ENCODE assay signal across 26 cellular contexts in the genomic region with DNA sequence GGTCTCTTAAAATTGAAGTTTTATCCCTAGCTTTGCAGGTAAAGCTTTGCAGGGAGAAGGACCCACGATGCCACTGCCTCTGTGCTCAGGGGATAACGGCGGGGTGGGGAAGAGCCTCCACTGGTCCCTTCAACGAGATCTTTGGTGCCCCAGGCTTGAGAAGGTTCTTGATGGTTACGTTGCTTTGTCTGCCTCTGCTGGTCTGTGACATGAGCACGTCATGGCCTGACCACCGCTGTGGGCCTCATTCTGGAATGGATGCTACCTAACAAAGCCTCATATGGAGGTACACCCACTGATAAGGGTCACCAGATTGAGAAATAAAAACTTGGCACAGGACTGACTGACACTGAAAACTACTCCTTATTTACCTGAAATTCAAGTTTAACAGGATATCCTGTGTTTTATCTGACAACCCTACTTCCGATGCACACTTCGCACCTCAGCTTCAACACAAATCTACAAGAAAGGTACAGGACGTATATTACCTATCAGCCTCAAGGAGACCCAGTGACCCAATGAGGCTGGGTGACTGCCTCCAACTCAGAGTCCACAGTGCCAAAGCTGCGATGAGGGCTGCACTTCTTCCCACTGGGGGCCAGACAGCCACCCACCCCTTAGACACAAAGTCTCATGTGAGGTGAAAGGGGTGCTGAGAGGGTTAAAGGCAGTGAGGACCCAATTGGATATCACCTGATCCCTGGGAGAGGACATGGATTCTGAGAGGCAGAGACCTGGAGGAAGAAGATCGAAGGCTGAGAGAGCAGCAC.
DNase-seq lines count a peak whose midpoint lies in the region; ATAC-seq and TF ChIP-seq lines count a peak whose summit lies in the region.
"Had no signal": no experiment of that assay in that cellular context is flagged by ENCODE, and none has a peak within 500 bp of the region (broad histone marks: within the 10 kb centered on the region; RNA-seq: fewer than 3 reads in every experiment).

No MANE protein-coding gene starts in this region.

- intact Hi-C loops in CD4-positive, alpha-beta memory T cell (cut with micrococcal nuclease), result no loop called here

- no peak overlapping the region; a peak in 1 of 4 replicates for H3K27ac ChIP-seq in SK-N-SH (ENCODE audit: low read depth in 2 of 2, low read length in 1 of 2)
- no peak overlapping the region for H3K27ac ChIP-seq in CD4-positive, alpha-beta memory T cell (ENCODE audit: low read depth, low read length)
- H3K27ac ChIP-seq: 22Rv1, foreskin keratinocyte, hepatocyte, left ventricle myocardium inferior, RWPE1 had no signal

- no peak overlapping the region for H2AFZ ChIP-seq in SK-N-SH (ENCODE audit: low read depth)
- H2AFZ ChIP-seq: hepatocyte had no signal

- no peaks in the 10 kb centered on the region for H3K27me3 ChIP-seq in SK-N-SH (ENCODE audit: insufficient read depth)
- H3K27me3 ChIP-seq in CD4-positive, alpha-beta memory T cell (ENCODE audit: insufficient read depth, low read length), result no peaks in the 10 kb centered on the region
- H3K27me3 ChIP-seq: foreskin keratinocyte, hepatocyte, tibial nerve had no signal

- no peaks in the 10 kb centered on the region for H3K9me3 ChIP-seq in SK-N-SH
- no peaks in the 10 kb centered on the region for H3K9me3 ChIP-seq in CD4-positive, alpha-beta memory T cell (ENCODE audit: control insufficient read depth in 1 of 2, low read length in 2 of 2)
- H3K9me3 ChIP-seq: left ventricle myocardium inferior, tibial nerve had no signal

- no peak overlapping the region for H3K4me2 ChIP-seq in SK-N-SH
- H3K4me2 ChIP-seq: hepatocyte had no signal

- WGBS in SK-N-SH (ENCODE audit: low lambda C conversion rate), result 96% methylated on average over 12 of the region's 12 CpGs

- CTCF ChIA-PET in SK-N-SH (lab: Yijun Ruan, JAX), result interaction anchor here (0.9 to 2.1 kb wide), 6 partner anchors 8 to 312 kb away, joined by 3 to 15 read pairs (median 4); partner anchors contain the start of gene TRAPPC12
- CTCF ChIA-PET in CD4-positive, alpha-beta memory T cell (lab: Charles Lee; ENCODE audit: partially characterized antibody), result interaction anchor here (1.6 kb wide), 1 partner anchor 10 kb away, joined by 4 read pairs; no protein-coding TSS in a partner anchor

- no peaks in the 10 kb centered on the region for H3K27me3 Mint-ChIP-seq in CD4-positive, alpha-beta memory T cell
- H3K27me3 Mint-ChIP-seq in activated naive CD8-positive, alpha-beta T cell treated with anti-CD3 and anti-CD28 coated beads, Interleukin-2, amount 10 ng/mL, durations not matched to agents 7 days and 5 days, result no peaks in the 10 kb centered on the region
- H3K27me3 Mint-ChIP-seq in naive thymus-derived CD8-positive, alpha-beta T cell, result no peaks in the 10 kb centered on the region
- H3K27me3 Mint-ChIP-seq: stimulated activated naive CD8-positive, alpha-beta T cell treated with anti-CD3 and anti-CD28 coated beads, Interleukin-15, Interleukin-2, amounts not matched to agents 100 ng/mL and 50 ng/mL, for 24 hours had no signal

- H3K9ac ChIP-seq in SK-N-SH, result no peak overlapping the region

- peak; percentile 35 for DNase-seq in SK-N-SH
- peak in 2 of 5 donors; percentile 4 to 13 for DNase-seq in CD4-positive, alpha-beta memory T cell
- no peak for DNase-seq in activated naive CD8-positive, alpha-beta T cell treated with anti-CD3 and anti-CD28 coated beads, Interleukin-2, amount 10 ng/mL, durations not matched to agents 7 days and 5 days
- no peak for DNase-seq in naive thymus-derived CD8-positive, alpha-beta T cell
- DNase-seq in AG20443 (ENCODE audit: low spot score), result no peak
- no peak for DNase-seq in pons (ENCODE audit: low spot score)
- DNase-seq: activated CD4-positive, alpha-beta T cell treated with anti-CD3 and anti-CD28 coated beads for 1 hour; activated effector memory CD4-positive, alpha-beta T cell treated with anti-CD3 and anti-CD28 coated beads, Interleukin-2, amount 50 U/mL, for 16 hours; AML-193; Calu3; central memory CD4-positive, alpha-beta T cell; foreskin keratinocyte; KG1; left ventricle myocardium inferior; midbrain; NCI-H1694; NCI-H69; stimulated activated CD4-positive, alpha-beta T cell treated with anti-CD3 and anti-CD28 coated beads, Interleukin-4, amount 100 ng/mL, for 4 hours had no signal

- no peak for TF ChIP-seq EP300 in SK-N-SH (IDR thresholded peaks at IDR 0.05; ENCODE audit: borderline replicate concordance in 1 of 2, low read depth in 1 of 2, low read length in 1 of 2)

- peaks cover 26% of the 10 kb centered on the region for H3K79me2 ChIP-seq in SK-N-SH (ENCODE audit: insufficient read depth)

- POLR2A ChIA-PET in SK-N-SH (lab: Yijun Ruan, JAX), result interaction anchor here (1.0 to 2.0 kb wide), 4 partner anchors 65 to 212 kb away, joined by 3 to 13 read pairs (median 4); partner anchors contain the start of gene EIPR1
- POLR2A ChIA-PET in CD4-positive, alpha-beta memory T cell (lab: Charles Lee; ENCODE audit: partially characterized antibody), result no interaction called here
- POLR2A ChIA-PET in activated naive CD8-positive, alpha-beta T cell treated with anti-CD3 and anti-CD28 coated beads, Interleukin-2, amount 10 ng/mL, durations not matched to agents 7 days and 5 days (lab: Charles Lee), result no interaction called here
- POLR2A ChIA-PET in naive thymus-derived CD8-positive, alpha-beta T cell (lab: Charles Lee), result no interaction called here

- no peaks in the 10 kb centered on the region for H3F3A ChIP-seq in SK-N-SH (replicated peaks; ENCODE audit: insufficient read depth)

- peaks cover 13% of the 10 kb centered on the region; the same call in 1 of the 2 replicates for H4K20me1 ChIP-seq in SK-N-SH (ENCODE audit: insufficient read depth)

- H3K4me3 Mint-ChIP-seq in CD4-positive, alpha-beta memory T cell, result peak overlapping the region in 6 of 8 donors; percentile 3 to 71 (median 36)
- no peak overlapping the region for H3K4me3 Mint-ChIP-seq in activated naive CD8-positive, alpha-beta T cell treated with anti-CD3 and anti-CD28 coated beads, Interleukin-2, amount 10 ng/mL, durations not matched to agents 7 days and 5 days
- H3K4me3 Mint-ChIP-seq in naive thymus-derived CD8-positive, alpha-beta T cell, result peak overlapping the region in 1 of 10 donors; percentile 15
- H3K4me3 Mint-ChIP-seq: stimulated activated naive CD8-positive, alpha-beta T cell treated with anti-CD3 and anti-CD28 coated beads, Interleukin-15, Interleukin-2, amounts not matched to agents 100 ng/mL and 50 ng/mL, for 24 hours had no signal

- H3K36me3 ChIP-seq in SK-N-SH (replicated peaks in 1 of 2; ENCODE audit: control insufficient read depth in 1 of 2, insufficient read depth in 2 of 2, low read length in 1 of 2), result peaks cover 0 to 6% of the 10 kb centered on the region in 2 experiments
- H3K36me3 ChIP-seq in CD4-positive, alpha-beta memory T cell (ENCODE audit: insufficient read depth, low read length), result no peaks in the 10 kb centered on the region
- H3K36me3 ChIP-seq: left ventricle myocardium inferior had no signal

- no peak overlapping the region for H3K4me3 ChIP-seq in SK-N-SH (ENCODE audit: low read depth in 2 of 2, low read length in 1 of 2)
- no peak overlapping the region for H3K4me3 ChIP-seq in CD4-positive, alpha-beta memory T cell (ENCODE audit: low read length in 2 of 2)
- H3K4me3 ChIP-seq: hepatocyte, left ventricle myocardium inferior had no signal

- peaks cover 0 to 20% of the 10 kb centered on the region in 2 donors for H3K36me3 Mint-ChIP-seq in CD4-positive, alpha-beta memory T cell
- peaks cover 2% of the 10 kb centered on the region for H3K36me3 Mint-ChIP-seq in activated naive CD8-positive, alpha-beta T cell treated with anti-CD3 and anti-CD28 coated beads, Interleukin-2, amount 10 ng/mL, durations not matched to agents 7 days and 5 days
- peaks cover 0 to 8% (median 2%) of the 10 kb centered on the region in 3 donors for H3K36me3 Mint-ChIP-seq in naive thymus-derived CD8-positive, alpha-beta T cell

- no peak for TF ChIP-seq CTCF in SK-N-SH (IDR thresholded peaks at IDR 0.05)

- peaks cover 0 to 1% (median 0%) of the 10 kb centered on the region in 8 donors for H3K9me3 Mint-ChIP-seq in CD4-positive, alpha-beta memory T cell
- H3K9me3 Mint-ChIP-seq in activated naive CD8-positive, alpha-beta T cell treated with anti-CD3 and anti-CD28 coated beads, Interleukin-2, amount 10 ng/mL, durations not matched to agents 7 days and 5 days, result no peaks in the 10 kb centered on the region
- no peaks in the 10 kb centered on the region for H3K9me3 Mint-ChIP-seq in naive thymus-derived CD8-positive, alpha-beta T cell
- H3K9me3 Mint-ChIP-seq: stimulated activated naive CD8-positive, alpha-beta T cell treated with anti-CD3 and anti-CD28 coated beads, Interleukin-15, Interleukin-2, amounts not matched to agents 100 ng/mL and 50 ng/mL, for 24 hours had no signal

- no peaks in the 10 kb centered on the region for H3K9me2 ChIP-seq in SK-N-SH

- no peak for ATAC-seq in SK-N-SH treated with all-trans-retinoic acid at 6 μM for 48 hours
- ATAC-seq in activated naive CD8-positive, alpha-beta T cell treated with anti-CD3 and anti-CD28 coated beads, Interleukin-2, amount 10 ng/mL, durations not matched to agents 7 days and 5 days (ENCODE audit: low read depth), result no peak
- no peak for ATAC-seq in naive thymus-derived CD8-positive, alpha-beta T cell
- ATAC-seq in HG03457 (IDR thresholded peaks at IDR 0.05; ENCODE audit: unreplicated experiment), result no peak
- ATAC-seq: foreskin keratinocyte, HCT116 had no signal

- peaks cover 0 to 24% of the 10 kb centered on the region in 2 experiments; a peak in 2 of 4 replicates for H3K4me1 ChIP-seq in SK-N-SH (ENCODE audit: control insufficient read depth in 1 of 2, insufficient read depth in 2 of 2, low read depth in 1 of 2, low read length in 1 of 2)
- peaks cover 17% of the 10 kb centered on the region for H3K4me1 ChIP-seq in CD4-positive, alpha-beta memory T cell (ENCODE audit: insufficient read depth, low read length)
- H3K4me1 ChIP-seq: foreskin keratinocyte, left ventricle myocardium inferior had no signal

- H3K27ac Mint-ChIP-seq in CD4-positive, alpha-beta memory T cell, result peak overlapping the region; percentile 53 to 93 (median 84)
- H3K27ac Mint-ChIP-seq in activated naive CD8-positive, alpha-beta T cell treated with anti-CD3 and anti-CD28 coated beads, Interleukin-2, amount 10 ng/mL, durations not matched to agents 7 days and 5 days, result peak overlapping the region; percentile 44
- H3K27ac Mint-ChIP-seq in naive thymus-derived CD8-positive, alpha-beta T cell, result peak overlapping the region in 8 of 10 donors; percentile 36 to 71 (median 60)
- H3K27ac Mint-ChIP-seq: stimulated activated naive CD8-positive, alpha-beta T cell treated with anti-CD3 and anti-CD28 coated beads, Interleukin-15, Interleukin-2, amounts not matched to agents 100 ng/mL and 50 ng/mL, for 24 hours had no signal

- H3K4me1 Mint-ChIP-seq in CD4-positive, alpha-beta memory T cell, result peaks cover 15 to 38% (median 27%) of the 10 kb centered on the region in 4 donors
- peaks cover 3% of the 10 kb centered on the region for H3K4me1 Mint-ChIP-seq in activated naive CD8-positive, alpha-beta T cell treated with anti-CD3 and anti-CD28 coated beads, Interleukin-2, amount 10 ng/mL, durations not matched to agents 7 days and 5 days
- H3K4me1 Mint-ChIP-seq in naive thymus-derived CD8-positive, alpha-beta T cell, result peaks cover 14 to 38% (median 25%) of the 10 kb centered on the region in 4 donors

- no peak for TF ChIP-seq RAD21 in SK-N-SH (IDR thresholded peaks at IDR 0.05; ENCODE audit: low read length)

TF ChIP-seq in SK-N-SH, 30 proteins besides CTCF, POLR2A, EP300 and RAD21 (continues in another document):
- TF ChIP-seq ELF1 (IDR thresholded peaks at IDR 0.05), result no peak
